In genomic region chr13:40476175-40476958, GRCh38 we compare ENCODE assay signal across 12 cellular contexts.
DNase-seq lines count a peak whose midpoint lies in the region; ATAC-seq and TF ChIP-seq lines count a peak whose summit lies in the region.
"Had no signal": no experiment of that assay in that cellular context is flagged by ENCODE, and none has a peak within 500 bp of the region (broad histone marks: within the 10 kb centered on the region; RNA-seq: fewer than 3 reads in every experiment).

No MANE protein-coding gene starts in this region.

- TF ChIP-seq CTCF in BJ (IDR thresholded peaks at IDR 0.05; ENCODE audit: insufficient read depth, low read depth, low read length) (no peak), fibroblast of lung (conservative IDR thresholded peaks at IDR 0.05 in 1 of 2, IDR thresholded peaks at IDR 0.05 in 1 of 2; ENCODE audit: low read depth in 1 of 2, low read length in 2 of 2) (no peak), omental fat pad (IDR thresholded peaks at IDR 0.05) (no peak)

- H3K4me3 ChIP-seq in BJ (ENCODE audit: low read depth, low read length) (no peak overlapping the region), fibroblast of lung (replicated peaks in 1 of 4; ENCODE audit: control extremely low read depth in 1 of 4, insufficient read depth in 1 of 4, low read depth in 3 of 4, low read length in 4 of 4) (no peak overlapping the region)

- no peaks in the 10 kb centered on the region for H3K4me1 ChIP-seq in fibroblast of lung (ENCODE audit: control insufficient read depth, extremely low read depth, insufficient read depth, low read length)

- H3K36me3 ChIP-seq in BJ (ENCODE audit: control insufficient read depth, insufficient read depth, low read length) (no peaks in the 10 kb centered on the region), fibroblast of lung (ENCODE audit: control insufficient read depth, insufficient read depth, low read length) (no peaks in the 10 kb centered on the region)

- H2AFZ ChIP-seq in fibroblast of lung (ENCODE audit: low read length): no peak overlapping the region

- H3K27ac ChIP-seq in fibroblast of lung (ENCODE audit: insufficient read depth, low read length): no peak overlapping the region

- POLR2A ChIA-PET in BJ (lab: Charles Lee): interaction anchor here (0.5 kb wide), 1 partner anchor 165 kb away, joined by 3 read pairs; no protein-coding TSS in a partner anchor

- H3K9ac ChIP-seq in fibroblast of lung (ENCODE audit: insufficient read depth, low read length): no peak overlapping the region

- ATAC-seq in omental fat pad (ENCODE audit: low FRiP score) (peak; percentile 59), GM21367 (IDR thresholded peaks at IDR 0.05; ENCODE audit: unreplicated experiment) (no peak), GM18498 (IDR thresholded peaks at IDR 0.05; ENCODE audit: unreplicated experiment) (no peak)
- ATAC-seq: CD8-positive, alpha-beta T cell had no signal

- H3K79me2 ChIP-seq in fibroblast of lung (ENCODE audit: control insufficient read depth, insufficient read depth, low read length): no peaks in the 10 kb centered on the region

- CTCF ChIA-PET in BJ (lab: Yijun Ruan, JAX): interaction anchor here (0.9 kb wide), 1 partner anchor 206 kb away, joined by 4 read pairs; no protein-coding TSS in a partner anchor

- no peaks in the 10 kb centered on the region for H3K9me3 ChIP-seq in fibroblast of lung (ENCODE audit: control insufficient read depth, insufficient read depth, low read depth, low read length)

- DNase-seq in BJ (ENCODE audit: low read depth) (peak; percentile 69), NCI-H1694 treated with DMSO at 0.1 percent for 48 hours (lab: John Stamatoyannopoulos, UW) (peak; percentile 69), fibroblast of lung (ENCODE audit: low read depth in 2 of 2) (peak; percentile 51 to 86), omental fat pad (ENCODE audit: low spot score) (no peak), nucleus accumbens (lab: John Stamatoyannopoulos, UW) (no peak)
- DNase-seq in activated T-cell treated with anti-CD3 and anti-CD28 coated beads, Interleukin-2, amount 50 U/mL, for 1 hour: no peak
- DNase-seq: CD8-positive, alpha-beta T cell; central memory CD4-positive, alpha-beta T cell; glutamatergic neuron; NCI-H1105 had no signal

- H4K20me1 ChIP-seq in fibroblast of lung (ENCODE audit: control insufficient read depth, extremely low read depth, insufficient read depth, low read length): no peaks in the 10 kb centered on the region

- H3K27me3 ChIP-seq in BJ (ENCODE audit: control insufficient read depth, insufficient read depth, low read length): no peaks in the 10 kb centered on the region
- no peaks in the 10 kb centered on the region for H3K27me3 ChIP-seq in fibroblast of lung (ENCODE audit: control insufficient read depth, insufficient read depth, low read length)

- no peak overlapping the region for H3K4me2 ChIP-seq in fibroblast of lung (ENCODE audit: extremely low read depth, insufficient read depth, low read length)

Comparison
In these comparisons a context has a peak if more than half of its experiments do, and no peak if none do; other contexts are left out.
1. DNase-seq: peak in BJ (single experiment), NCI-H1694 treated with DMSO at 0.1 percent for 48 hours (single experiment) and fibroblast of lung (2 of 2); none in omental fat pad (single experiment), nucleus accumbens (0 of 56) and activated T-cell treated with anti-CD3 and anti-CD28 coated beads, Interleukin-2, amount 50 U/mL, for 1 hour (single experiment).